Comparison of ENCODE assay signal across 8 cellular contexts in genomic region chrX:112840382-112841113, GRCh38. TPM values are rescaled to one million over a fixed set of nuclear protein-coding genes. Genes with fewer than 3 reads are reported as not detected.
DNase-seq lines count a peak whose midpoint lies in the region; ATAC-seq lines count a peak whose summit lies in the region.

Gene AMOT (minus strand): TSS chrX:112840831. CDS start chrX:112823126, 17,705 bp downstream.

- H3K4me3 Mint-ChIP-seq in effector memory CD8-positive, alpha-beta T cell, result peak within 1 kb of the TSS; percentile 89 to 94
- peak within 1 kb of the TSS; percentile 96 for H3K4me3 Mint-ChIP-seq in memory B cell

- no peaks in the 10 kb centered on the region for H3K27me3 Mint-ChIP-seq in effector memory CD8-positive, alpha-beta T cell
- no peaks in the 10 kb centered on the region for H3K27me3 Mint-ChIP-seq in memory B cell

- ATAC-seq in GM18868 (IDR thresholded peaks at IDR 0.05; ENCODE audit: unreplicated experiment), result peak; percentile 39
- ATAC-seq in HG03108 (IDR thresholded peaks at IDR 0.05; ENCODE audit: unreplicated experiment), result peak; percentile 61
- peak; percentile 63 for ATAC-seq in effector memory CD8-positive, alpha-beta T cell (replicated peaks)
- ATAC-seq in memory B cell (ENCODE audit: low read depth), result peak; percentile 54

- no peaks in the 10 kb centered on the region for H3K9me3 Mint-ChIP-seq in effector memory CD8-positive, alpha-beta T cell
- no peaks in the 10 kb centered on the region for H3K9me3 Mint-ChIP-seq in memory B cell

- peaks cover 5% of the 10 kb centered on the region for H3K36me3 Mint-ChIP-seq in effector memory CD8-positive, alpha-beta T cell (ENCODE audit: insufficient read depth)
- H3K36me3 Mint-ChIP-seq in memory B cell, result no peaks in the 10 kb centered on the region

- peak within 1 kb of the TSS; percentile 79 to 91 for H3K27ac Mint-ChIP-seq in effector memory CD8-positive, alpha-beta T cell
- H3K27ac Mint-ChIP-seq in memory B cell, result peak within 1 kb of the TSS; percentile 80

- DNase-seq in A172 (ENCODE audit: low spot score) (peak; percentile 26), NCI-H510A treated with DMSO at 0.1 percent for 48 hours (lab: John Stamatoyannopoulos, UW) (peak; percentile 78), memory B cell (ENCODE audit: low spot score in 2 of 2) (peak; percentile 10 to 37)
- DNase-seq in activated CD8-positive, alpha-beta memory T cell treated with anti-CD3 and anti-CD28 coated beads for 1 hour (ENCODE audit: extremely low read depth in 1 of 2, low read depth in 1 of 2), result peak; percentile 12 to 33
- peak; percentile 31 to 43 (median 40) for DNase-seq in effector memory CD8-positive, alpha-beta T cell
- peak; percentile 22 for DNase-seq in stimulated activated CD8-positive, alpha-beta memory T cell treated with anti-CD3 and anti-CD28 coated beads, Interleukin-12 subunit alpha, Interleukin-12 subunit beta, amount 100 ng/mL, for 24 hours (ENCODE audit: extremely low read depth)

- H3K4me1 Mint-ChIP-seq in effector memory CD8-positive, alpha-beta T cell (ENCODE audit: low read depth in 2 of 2), result peaks cover 6 to 10% of the 10 kb centered on the region in 2 donors
- H3K4me1 Mint-ChIP-seq in memory B cell, result peaks cover 7% of the 10 kb centered on the region

RNA-seq across cellular contexts. Expression of gene AMOT, which starts in this region (rescaled TPM):
- total RNA-seq in A172 (2014; rRNA removed; shearing (Covaris generic)), result 1.7 and 3.2 TPM in 2 replicates

Comparison
In these comparisons a context has a peak if more than half of its experiments do, and no peak if none do; other contexts are left out.
1. Peak in every context shown above with its lines: DNase-seq and ATAC-seq.
2. DNase-seq: peak in every context shown above with its lines; median percentile 78 in NCI-H510A treated with DMSO at 0.1 percent for 48 hours; 40 in effector memory CD8-positive, alpha-beta T cell; 26 in A172; 24 in memory B cell; 22 in activated CD8-positive, alpha-beta memory T cell treated with anti-CD3 and anti-CD28 coated beads for 1 hour; 22 in stimulated activated CD8-positive, alpha-beta memory T cell treated with anti-CD3 and anti-CD28 coated beads, Interleukin-12 subunit alpha, Interleukin-12 subunit beta, amount 100 ng/mL, for 24 hours.